In genomic region chr5:14034991-14035390, GRCh38 we compare ENCODE assay signal across 18 cellular contexts.
DNase-seq lines count a peak whose midpoint lies in the region; ATAC-seq and TF ChIP-seq lines count a peak whose summit lies in the region.
"Had no signal": no experiment of that assay in that cellular context is flagged by ENCODE, and none has a peak within 500 bp of the region (broad histone marks: within the 10 kb centered on the region; RNA-seq: fewer than 3 reads in every experiment).

No MANE protein-coding gene starts in this region.

- ATAC-seq in lower lobe of right lung (no peak), upper lobe of left lung (ENCODE audit: low FRiP score in 2 of 2) (no peak), HG03565 (IDR thresholded peaks at IDR 0.05; ENCODE audit: unreplicated experiment) (no peak)
- ATAC-seq: CD8-positive, alpha-beta T cell had no signal

- in situ Hi-C loops in mammary epithelial cell (cut with MboI; ENCODE audit: low sequenced_read_pairs in 2 of 2) = no loop called here

- H3K9ac ChIP-seq in mammary epithelial cell (ENCODE audit: insufficient read depth, low read length) (peak overlapping the region; percentile 69), mesenchymal stem cell (ENCODE audit: low read length) (peak overlapping the region; percentile 87)

- no peak for DNase-seq in mammary epithelial cell
- no peak for DNase-seq in MCF 10A (ENCODE audit: unreplicated experiment)
- DNase-seq in mesenchymal stem cell = no peak
- no peak for DNase-seq in type B pancreatic cell (ENCODE audit: extremely low spot score, unreplicated experiment)
- DNase-seq in lower lobe of right lung = no peak
- no peak for DNase-seq in upper lobe of left lung
- DNase-seq: 8988T; activated B cell treated with CpG ODN at 0.5 μM for 24 hours; CD8-positive, alpha-beta T cell; immature natural killer cell; midbrain; NCI-H2107; NCI-H774; RPMI8226; substantia nigra; T-helper 1 cell had no signal

- H2AFZ ChIP-seq in mammary epithelial cell (ENCODE audit: low read depth, low read length) (peak overlapping the region; percentile 58), mesenchymal stem cell (ENCODE audit: low read depth, low read length) (no peak overlapping the region)

- H3K27me3 Mint-ChIP-seq in MCF 10A (ENCODE audit: insufficient read depth, unreplicated experiment) (no peaks in the 10 kb centered on the region), brain (peaks cover 7% of the 10 kb centered on the region), type B pancreatic cell (no peaks in the 10 kb centered on the region)

- H3K27me3 ChIP-seq in mammary epithelial cell (ENCODE audit: insufficient read depth, low read length) = no peaks in the 10 kb centered on the region
- H3K27me3 ChIP-seq in mesenchymal stem cell (ENCODE audit: control insufficient read depth in 1 of 2, insufficient read depth in 1 of 2, low read length in 2 of 2) = no peaks in the 10 kb centered on the region
- no peaks in the 10 kb centered on the region for H3K27me3 ChIP-seq in lower lobe of right lung (ENCODE audit: low read depth)
- H3K27me3 ChIP-seq in upper lobe of left lung = no peaks in the 10 kb centered on the region

- H3K36me3 ChIP-seq in mammary epithelial cell (ENCODE audit: insufficient read depth, low read length) (no peaks in the 10 kb centered on the region), mesenchymal stem cell (ENCODE audit: control insufficient read depth in 1 of 2, insufficient read depth in 2 of 2, low read depth in 1 of 2, low read length in 2 of 2) (no peaks in the 10 kb centered on the region), lower lobe of right lung (no peaks in the 10 kb centered on the region), upper lobe of left lung (no peaks in the 10 kb centered on the region)

- BruUV-seq in mammary epithelial cell (replicated peaks; lab: Mats Ljungman, UMichigan) (no TSS peak), MCF 10A (replicated peaks; lab: Mats Ljungman, UMichigan) (no TSS peak)

- H3K4me1 Mint-ChIP-seq in MCF 10A (ENCODE audit: insufficient read depth, unreplicated experiment) (peaks cover 33% of the 10 kb centered on the region), brain (peaks cover 36% of the 10 kb centered on the region), type B pancreatic cell (ENCODE audit: unreplicated experiment) (peaks cover 39% of the 10 kb centered on the region)

- H3K79me2 ChIP-seq in mammary epithelial cell (ENCODE audit: insufficient read depth, low read length) = no peaks in the 10 kb centered on the region

- H3K9me3 ChIP-seq in mammary epithelial cell (replicated peaks; ENCODE audit: insufficient read depth, low read length) (no peaks in the 10 kb centered on the region), mesenchymal stem cell (ENCODE audit: control insufficient read depth, low read length) (no peaks in the 10 kb centered on the region), lower lobe of right lung (no peaks in the 10 kb centered on the region), upper lobe of left lung (no peaks in the 10 kb centered on the region)

- peak overlapping the region in 1 of 2 experiments; percentile 91 for H3K23ac ChIP-seq in mesenchymal stem cell (ENCODE audit: low read length in 2 of 2)

- no peaks in the 10 kb centered on the region for H4K20me1 ChIP-seq in mammary epithelial cell (ENCODE audit: insufficient read depth, low read length)

- H3K4me2 ChIP-seq in mammary epithelial cell (ENCODE audit: insufficient read depth, low read depth, low read length) = peak overlapping the region; percentile 78
- H3K4me2 ChIP-seq in mesenchymal stem cell (ENCODE audit: low read length, poor library complexity, severe bottlenecking) = no peak overlapping the region

- H3K36me3 Mint-ChIP-seq in MCF 10A (ENCODE audit: insufficient read depth, unreplicated experiment) (no peaks in the 10 kb centered on the region), brain (no peaks in the 10 kb centered on the region), type B pancreatic cell (no peaks in the 10 kb centered on the region)
- H3K36me3 Mint-ChIP-seq: CD8-positive, alpha-beta T cell; immature natural killer cell had no signal

- H3K14ac ChIP-seq in mesenchymal stem cell (ENCODE audit: low read length in 2 of 2) = no peak overlapping the region

- H3K79me1 ChIP-seq in mesenchymal stem cell (replicated peaks; ENCODE audit: low read length, poor library complexity, severe bottlenecking) = no peaks in the 10 kb centered on the region

- peak overlapping the region; percentile 50 to 97 for H3K18ac ChIP-seq in mesenchymal stem cell (ENCODE audit: low read depth in 1 of 2, low read length in 2 of 2)

- H3K9me3 Mint-ChIP-seq in MCF 10A (ENCODE audit: unreplicated experiment) (no peaks in the 10 kb centered on the region), brain (peaks cover 0 to 5% (median 0%) of the 10 kb centered on the region in 5 experiments), type B pancreatic cell (peaks cover 7% of the 10 kb centered on the region)
- H3K9me3 Mint-ChIP-seq: activated B cell treated with CpG ODN at 0.5 μM for 24 hours; CD8-positive, alpha-beta T cell; immature natural killer cell had no signal

- peaks cover 57% of the 10 kb centered on the region for H3K4me1 ChIP-seq in mammary epithelial cell (ENCODE audit: insufficient read depth, low read length)
- peaks cover 22% of the 10 kb centered on the region for H3K4me1 ChIP-seq in mesenchymal stem cell (ENCODE audit: control insufficient read depth, insufficient read depth, low read depth, low read length)
- peaks cover 19% of the 10 kb centered on the region for H3K4me1 ChIP-seq in lower lobe of right lung
- peaks cover 12 to 19% (median 16%) of the 10 kb centered on the region in 4 donors for H3K4me1 ChIP-seq in upper lobe of left lung

- peak overlapping the region; percentile 12 for H2BK120ac ChIP-seq in mesenchymal stem cell (ENCODE audit: low read depth, low read length)

- peak overlapping the region; percentile 66 for H2BK15ac ChIP-seq in mesenchymal stem cell (ENCODE audit: low read depth, poor library complexity, severe bottlenecking)

- no peak overlapping the region for H3K4me3 ChIP-seq in mammary epithelial cell (replicated peaks in 1 of 3; ENCODE audit: insufficient read depth in 1 of 3, low read depth in 2 of 3, low read length in 3 of 3)
- no peak overlapping the region for H3K4me3 ChIP-seq in mesenchymal stem cell (ENCODE audit: insufficient read depth in 1 of 2, low read depth in 1 of 2, low read length in 2 of 2)
- H3K4me3 ChIP-seq in lower lobe of right lung = no peak overlapping the region
- H3K4me3 ChIP-seq in upper lobe of left lung = no peak overlapping the region

- peak overlapping the region; percentile 25 for H2BK5ac ChIP-seq in mesenchymal stem cell (ENCODE audit: low read depth, low read length, poor library complexity, severe bottlenecking)

- dilution Hi-C loops in mammary epithelial cell (cut with HindIII; ENCODE audit: low sequenced_read_pairs) = no loop called here

- intact Hi-C loops in mammary epithelial cell (cut with micrococcal nuclease) = no loop called here
- intact Hi-C loops in MCF 10A (cut with micrococcal nuclease) = loop anchor here (5.0 kb wide), 1 partner anchor 107 kb away; the partner anchor contains the start of gene TRIO
- intact Hi-C loops in lower lobe of right lung (cut with DNase I) = no loop called here

- H3K4me3 Mint-ChIP-seq in MCF 10A (ENCODE audit: unreplicated experiment) (no peak overlapping the region), brain (no peak overlapping the region), type B pancreatic cell (no peak overlapping the region)
- H3K4me3 Mint-ChIP-seq: activated B cell treated with CpG ODN at 0.5 μM for 24 hours; CD8-positive, alpha-beta T cell had no signal

- H3K27ac ChIP-seq in mammary epithelial cell (ENCODE audit: insufficient read depth, low read depth, low read length) = peak overlapping the region; percentile 93
- H3K27ac ChIP-seq in mesenchymal stem cell (ENCODE audit: low read length, poor library complexity, severe bottlenecking) = peak overlapping the region; percentile 100
- H3K27ac ChIP-seq in lower lobe of right lung = no peak overlapping the region
- H3K27ac ChIP-seq in upper lobe of left lung = no peak overlapping the region

- H4K8ac ChIP-seq in mesenchymal stem cell (ENCODE audit: low read length) = peak overlapping the region; percentile 78

- TF ChIP-seq POLR2A in upper lobe of left lung (IDR thresholded peaks at IDR 0.05) = no peak

- no peak for TF ChIP-seq CTCF in mammary epithelial cell (conservative IDR thresholded peaks at IDR 0.05 in 1 of 2, IDR thresholded peaks at IDR 0.05 in 1 of 2; ENCODE audit: extremely low read depth in 1 of 2, insufficient read depth in 1 of 2, low read depth in 1 of 2, low read length in 2 of 2)
- TF ChIP-seq CTCF in MCF 10A (IDR thresholded peaks at IDR 0.05; ENCODE audit: unreplicated experiment) = no peak
- TF ChIP-seq CTCF in brain (conservative IDR thresholded peaks at IDR 0.05) = no peak
- no peak for TF ChIP-seq CTCF in type B pancreatic cell (conservative IDR thresholded peaks at IDR 0.05)
- TF ChIP-seq CTCF in lower lobe of right lung (IDR thresholded peaks at IDR 0.05) = no peak
- TF ChIP-seq CTCF in upper lobe of left lung (IDR thresholded peaks at IDR 0.05) = no peak

- peak overlapping the region in 1 of 2 experiments; percentile 84 for H3K4ac ChIP-seq in mesenchymal stem cell (ENCODE audit: low read depth in 1 of 2, low read length in 2 of 2)

- POLR2A ChIA-PET in MCF 10A (lab: Yijun Ruan, JAX) = interaction anchor here (0.7 to 2.7 kb wide), 6 partner anchors 19 to 625 kb away, joined by 3 to 12 read pairs (median 4); no protein-coding TSS in a partner anchor

- WGBS in mammary epithelial cell (ENCODE audit: low coverage, missing lambda C conversion rate) = 96% methylated on average over 3 of the region's 3 CpGs
- whole genome bisulfite sequencing in mesenchymal stem cell = 52% methylated on average over 3 of the region's 3 CpGs
- WGBS in upper lobe of left lung, 2 donors = 50 to 76% methylated on average over 3 of the region's 3 CpGs

- peak overlapping the region; percentile 94 for H2AK5ac ChIP-seq in mesenchymal stem cell (ENCODE audit: low read length, severe bottlenecking)

- no peak for TF ChIP-seq EP300 in upper lobe of left lung (IDR thresholded peaks at IDR 0.05)

- H3K27ac Mint-ChIP-seq in MCF 10A (ENCODE audit: low read depth, unreplicated experiment) (no peak overlapping the region), brain (peak overlapping the region in 4 of 5 experiments; percentile 46 to 94 (median 74)), type B pancreatic cell (peak overlapping the region; percentile 82)
- H3K27ac Mint-ChIP-seq: activated B cell treated with CpG ODN at 0.5 μM for 24 hours; CD8-positive, alpha-beta T cell; immature natural killer cell had no signal

- H2BK12ac ChIP-seq in mesenchymal stem cell (ENCODE audit: low read length in 2 of 2) = peak overlapping the region; percentile 14 to 96

- CTCF ChIA-PET in mammary epithelial cell (lab: Charles Lee; ENCODE audit: low non-redundant PET) = no interaction called here
- CTCF ChIA-PET in MCF 10A (lab: Yijun Ruan, JAX) = interaction anchor here (1.0 kb wide), 1 partner anchor 235 kb away, joined by 3 read pairs; no protein-coding TSS in a partner anchor

- H4K91ac ChIP-seq in mesenchymal stem cell (ENCODE audit: low read length) = peak overlapping the region; percentile 60

Comparison
In these comparisons a context has a peak if more than half of its experiments do, and no peak if none do; other contexts are left out.
1. H3K27ac ChIP-seq: peak in mammary epithelial cell (single experiment) and mesenchymal stem cell (single experiment); none in lower lobe of right lung (single experiment) and upper lobe of left lung (0 of 4).